In the genomic region with DNA sequence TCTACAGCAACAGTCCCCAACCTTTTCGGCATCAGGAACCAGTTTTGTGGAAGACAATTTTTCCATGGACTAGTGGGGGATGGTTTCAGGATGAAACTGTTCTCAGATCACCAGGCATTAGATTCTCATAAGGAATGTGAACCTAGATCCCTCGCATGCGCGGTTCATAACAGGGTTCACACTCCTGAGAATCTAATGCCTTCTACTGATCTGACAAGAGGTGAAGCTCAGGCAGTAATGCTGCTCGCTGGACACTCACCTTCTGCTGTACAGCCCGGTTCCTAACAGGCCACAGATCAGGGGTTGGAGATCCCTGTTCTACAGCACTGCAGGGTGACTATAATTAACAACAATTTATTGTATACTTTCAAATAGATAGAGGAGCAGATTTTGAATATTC, we compare ENCODE assay signal across 27 cellular contexts.
"Had no signal": no experiment of that assay in that cellular context is flagged by ENCODE, and none has a peak within 500 bp of the region (broad histone marks: within the 10 kb centered on the region; RNA-seq: fewer than 3 reads in every experiment).

No MANE protein-coding gene starts in this region.

- H3K36me3 Mint-ChIP-seq: immature natural killer cell; natural killer cell treated with Interleukin-12 subunit alpha and Interleukin-12 subunit beta and Interleukin-15 and Interleukin-18, amount 100 ng/mL, for 72 hours had no signal

- H3K27ac ChIP-seq: dorsolateral prefrontal cortex, hepatocyte, left lung, transverse colon, uterus had no signal

- H3K9me3 Mint-ChIP-seq: activated naive CD4-positive, alpha-beta T cell treated with anti-CD3 and anti-CD28 coated beads, Interleukin-2, amount 50 U/mL, for 24 hours; activated T-helper 1 cell treated with anti-CD3 and anti-CD28 coated beads, Interleukin-12 subunit alpha, Interleukin-12 subunit beta, Interleukin-2, Interleukin-4 antibody, amounts not matched to agents 30 ng/mL and 10 ng/mL and 1 ng/mL, durations not matched to agents 14 hours and 24 hours and 36 hours; central memory CD8-positive, alpha-beta T cell; effector memory CD8-positive, alpha-beta T cell; immature natural killer cell; natural killer cell treated with Interleukin-12 subunit alpha and Interleukin-12 subunit beta and Interleukin-15 and Interleukin-18, amount 100 ng/mL, for 72 hours; T-cell had no signal

- H3K27me3 ChIP-seq: dorsolateral prefrontal cortex, hepatocyte, left lung, transverse colon, uterus had no signal

- FAIRE-seq: astrocyte, colon, endothelial cell of umbilical vein, frontal cortex had no signal

- H2AFZ ChIP-seq: hepatocyte had no signal

- H3K36me3 ChIP-seq: left lung, transverse colon, uterus had no signal

- DNase-seq: activated CD4-positive, alpha-beta T cell treated with anti-CD3 and anti-CD28 coated beads for 4 hours; activated CD4-positive, alpha-beta T cell treated with anti-CD3 and anti-CD28 coated beads, Interleukin-2, amount 50 U/mL, for 48 hours; activated CD4-positive, CD25-positive, alpha-beta regulatory T cell; activated gamma-delta T cell treated with Interleukin-2 at 50 U/mL for 16 hours; dorsolateral prefrontal cortex; effector memory CD8-positive, alpha-beta T cell; glutamatergic neuron; immature natural killer cell; left lung; midbrain; retina; stimulated activated CD4-positive, alpha-beta T cell treated with anti-CD3 and anti-CD28 coated beads, Interleukin-4, amount 100 ng/mL, for 4 hours; T-cell; T-helper 9 cell; transverse colon; uterus had no signal

- H3K4me3 Mint-ChIP-seq: activated T-helper 1 cell treated with anti-CD3 and anti-CD28 coated beads, Interleukin-12 subunit alpha, Interleukin-12 subunit beta, Interleukin-2, Interleukin-4 antibody, amounts not matched to agents 30 ng/mL and 10 ng/mL and 1 ng/mL, durations not matched to agents 14 hours and 24 hours and 36 hours; central memory CD8-positive, alpha-beta T cell; immature natural killer cell; T-cell had no signal

- H3K4me3 ChIP-seq: dorsolateral prefrontal cortex, hepatocyte, left lung, lung, transverse colon, uterus had no signal

- H3K27ac Mint-ChIP-seq: activated T-helper 1 cell treated with anti-CD3 and anti-CD28 coated beads, Interleukin-12 subunit alpha, Interleukin-12 subunit beta, Interleukin-2, Interleukin-4 antibody, amounts not matched to agents 30 ng/mL and 10 ng/mL and 1 ng/mL, durations not matched to agents 14 hours and 24 hours and 36 hours; immature natural killer cell had no signal

- ATAC-seq: effector memory CD8-positive, alpha-beta T cell; esophagus mucosa; left lung; natural killer cell treated with Interleukin-12 subunit alpha and Interleukin-12 subunit beta and Interleukin-15 and Interleukin-18, amount 100 ng/mL, for 72 hours; T-cell had no signal

- H3K9me3 ChIP-seq: left lung, transverse colon, uterus had no signal

- H3K4me2 ChIP-seq: hepatocyte had no signal
